ENCODE assay signal across 25 cellular contexts in the genomic region with DNA sequence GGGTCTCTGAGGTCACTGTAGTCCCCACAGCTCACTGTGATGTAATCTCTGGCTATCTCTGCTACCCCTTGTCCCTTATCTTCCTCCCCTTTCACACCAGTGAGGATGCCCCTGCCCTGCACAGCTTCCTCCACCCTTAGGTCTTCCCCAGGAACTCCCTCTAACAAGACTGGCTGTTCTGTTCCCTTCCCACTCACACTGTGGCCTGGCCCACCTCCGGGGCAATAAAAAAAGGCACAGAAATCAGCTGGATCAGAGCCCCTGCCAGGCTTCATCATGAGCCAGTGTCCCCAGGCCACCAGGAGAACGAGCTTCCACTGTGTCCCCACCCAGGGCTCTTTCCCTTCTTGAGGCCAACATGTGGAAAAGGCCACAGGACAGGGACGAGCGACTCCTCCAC. TPM values are rescaled to one million over a fixed set of nuclear protein-coding genes. Genes with fewer than 3 reads are reported as not detected.
"Had no signal": no experiment of that assay in that cellular context is flagged by ENCODE, and none has a peak within 500 bp of the region (broad histone marks: within the 10 kb centered on the region; RNA-seq: fewer than 3 reads in every experiment).

No MANE protein-coding gene starts in this region.

- H3K4me3 Mint-ChIP-seq: activated naive CD4-positive, alpha-beta T cell treated with anti-CD3 and anti-CD28 coated beads for 36 hours; activated naive CD8-positive, alpha-beta T cell treated with anti-CD3 and anti-CD28 coated beads, Interleukin-2, amount 50 U/mL, for 24 hours; activated T-cell treated with anti-CD3 and anti-CD28 coated beads, Interleukin-2, amount 50 U/mL, for 24 hours; mesothelial cell of epicardium; natural killer cell; stimulated activated naive CD8-positive, alpha-beta T cell treated with anti-CD3 and anti-CD28 coated beads, Interleukin-15, amount 100 ng/mL, for 72 hours had no signal

- H3K9me3 Mint-ChIP-seq: activated naive CD4-positive, alpha-beta T cell treated with anti-CD3 and anti-CD28 coated beads for 36 hours; activated naive CD8-positive, alpha-beta T cell treated with anti-CD3 and anti-CD28 coated beads, Interleukin-2, amount 50 U/mL, for 24 hours; activated T-cell treated with anti-CD3 and anti-CD28 coated beads, Interleukin-2, amount 50 U/mL, for 24 hours; activated T-helper 2 cell treated with anti-CD3 and anti-CD28 coated beads, Interferon-gamma antibody, Interleukin-2, Interleukin-4, amounts not matched to agents 10 μg/mL and 5 μg/mL and 100 μg/mL, durations not matched to agents 14 hours and 24 hours and 36 hours; natural killer cell; stimulated activated naive CD8-positive, alpha-beta T cell treated with anti-CD3 and anti-CD28 coated beads, Interleukin-15, amount 100 ng/mL, for 72 hours had no signal

- H3K27ac ChIP-seq: coronary artery, foreskin keratinocyte, ovary, prostate gland, tibial artery had no signal

- H3K4me1 ChIP-seq: foreskin keratinocyte, prostate gland, tibial artery had no signal

- H3K4me1 Mint-ChIP-seq: mesothelial cell of epicardium, natural killer cell had no signal

- H3K27me3 ChIP-seq: ovary had no signal

- H3K9me3 ChIP-seq: ovary, prostate gland, tibial artery had no signal

- ATAC-seq: activated naive CD8-positive, alpha-beta T cell treated with anti-CD3 and anti-CD28 coated beads, Interleukin-2, amount 50 U/mL, for 24 hours; foreskin keratinocyte; left lobe of liver; stimulated activated naive CD8-positive, alpha-beta T cell treated with anti-CD3 and anti-CD28 coated beads, Interleukin-15, amount 100 ng/mL, for 72 hours had no signal

- H3K27ac Mint-ChIP-seq: activated naive CD4-positive, alpha-beta T cell treated with anti-CD3 and anti-CD28 coated beads for 36 hours; activated naive CD8-positive, alpha-beta T cell treated with anti-CD3 and anti-CD28 coated beads, Interleukin-2, amount 50 U/mL, for 24 hours; activated T-cell treated with anti-CD3 and anti-CD28 coated beads, Interleukin-2, amount 50 U/mL, for 24 hours; activated T-helper 2 cell treated with anti-CD3 and anti-CD28 coated beads, Interferon-gamma antibody, Interleukin-2, Interleukin-4, amounts not matched to agents 10 μg/mL and 5 μg/mL and 100 μg/mL, durations not matched to agents 14 hours and 24 hours and 36 hours; mesothelial cell of epicardium; natural killer cell; stimulated activated naive CD8-positive, alpha-beta T cell treated with anti-CD3 and anti-CD28 coated beads, Interleukin-15, amount 100 ng/mL, for 72 hours had no signal

- H3K36me3 ChIP-seq: ovary, prostate gland, tibial artery had no signal

- H3K4me3 ChIP-seq: coronary artery, ovary, prostate gland, tibial artery had no signal

- DNase-seq: activated CD8-positive, alpha-beta memory T cell treated with anti-CD3 and anti-CD28 coated beads for 24 hours; activated CD8-positive, alpha-beta memory T cell treated with anti-CD3 and anti-CD28 coated beads, Interleukin-2, amount 50 U/mL, for 4 hours; activated naive CD4-positive, alpha-beta T cell treated with anti-CD3 and anti-CD28 coated beads for 36 hours; activated naive CD8-positive, alpha-beta T cell treated with anti-CD3 and anti-CD28 coated beads, Interleukin-2, amount 50 U/mL, for 24 hours; activated T-cell treated with anti-CD3 and anti-CD28 coated beads, Interleukin-2, amount 50 U/mL, for 24 hours; cerebellar nuclear complex; foreskin keratinocyte; kidney; mammary epithelial cell; natural killer cell; ovary; stimulated activated CD4-positive, alpha-beta T cell treated with anti-CD3 and anti-CD28 coated beads, Interleukin-12 subunit alpha, Interleukin-12 subunit beta, amount 100 ng/mL, for 4 hours; stimulated activated CD4-positive, alpha-beta T cell treated with anti-CD3 and anti-CD28 coated beads, Interleukin-4, amount 100 ng/mL, for 4 hours; stimulated activated naive CD8-positive, alpha-beta T cell treated with anti-CD3 and anti-CD28 coated beads, Interleukin-15, amount 100 ng/mL, for 72 hours; T1000; tibial artery had no signal

- H3K36me3 Mint-ChIP-seq: mesothelial cell of epicardium, natural killer cell had no signal

RNA-seq across cellular contexts. Expression of a gene that starts 4.6 kb away (rescaled TPM):
- total RNA-seq: activated naive CD4-positive, alpha-beta T cell treated with anti-CD3 and anti-CD28 coated beads for 36 hours; activated T-helper 2 cell treated with anti-CD3 and anti-CD28 coated beads, Interferon-gamma antibody, Interleukin-2, Interleukin-4, amounts not matched to agents 10 μg/mL and 5 μg/mL and 100 μg/mL, durations not matched to agents 14 hours and 24 hours and 36 hours; epithelial cell of proximal tubule; foreskin keratinocyte; glomerular endothelial cell; mammary epithelial cell; mesothelial cell of epicardium; ovary; T-helper 1 cell treated with Interleukin-12 subunit alpha and Interleukin-12 subunit beta and Interleukin-4 antibody, amounts not matched to agents 30 ng/mL and 1 ng/mL, for 36 hours; urinary bladder had no signal
- polyA plus RNA-seq: foreskin keratinocyte, mammary epithelial cell, urinary bladder had no signal

RNA-seq across cellular contexts. Expression of a gene that starts 43.5 kb away (rescaled TPM):
- total RNA-seq: activated naive CD4-positive, alpha-beta T cell treated with anti-CD3 and anti-CD28 coated beads for 36 hours; activated T-helper 2 cell treated with anti-CD3 and anti-CD28 coated beads, Interferon-gamma antibody, Interleukin-2, Interleukin-4, amounts not matched to agents 10 μg/mL and 5 μg/mL and 100 μg/mL, durations not matched to agents 14 hours and 24 hours and 36 hours; epithelial cell of proximal tubule; foreskin keratinocyte; glomerular endothelial cell; kidney; left lobe of liver; mammary epithelial cell; mesothelial cell of epicardium; natural killer cell; ovary; T-helper 1 cell treated with Interleukin-12 subunit alpha and Interleukin-12 subunit beta and Interleukin-4 antibody, amounts not matched to agents 30 ng/mL and 1 ng/mL, for 36 hours; urinary bladder had no signal
- polyA plus RNA-seq: foreskin keratinocyte, mammary epithelial cell, ovary, urinary bladder had no signal

RNA-seq across cellular contexts. Expression of a gene that starts 43.8 kb away (rescaled TPM):
- total RNA-seq: activated naive CD4-positive, alpha-beta T cell treated with anti-CD3 and anti-CD28 coated beads for 36 hours; activated T-helper 2 cell treated with anti-CD3 and anti-CD28 coated beads, Interferon-gamma antibody, Interleukin-2, Interleukin-4, amounts not matched to agents 10 μg/mL and 5 μg/mL and 100 μg/mL, durations not matched to agents 14 hours and 24 hours and 36 hours; epithelial cell of proximal tubule; foreskin keratinocyte; glomerular endothelial cell; kidney; left lobe of liver; mammary epithelial cell; mesothelial cell of epicardium; natural killer cell; ovary; T-helper 1 cell treated with Interleukin-12 subunit alpha and Interleukin-12 subunit beta and Interleukin-4 antibody, amounts not matched to agents 30 ng/mL and 1 ng/mL, for 36 hours; urinary bladder had no signal
- polyA plus RNA-seq: foreskin keratinocyte, mammary epithelial cell, urinary bladder had no signal

RNA-seq across cellular contexts. Expression of a gene that starts 45.7 kb away (rescaled TPM):
- total RNA-seq: activated naive CD4-positive, alpha-beta T cell treated with anti-CD3 and anti-CD28 coated beads for 36 hours; activated T-helper 2 cell treated with anti-CD3 and anti-CD28 coated beads, Interferon-gamma antibody, Interleukin-2, Interleukin-4, amounts not matched to agents 10 μg/mL and 5 μg/mL and 100 μg/mL, durations not matched to agents 14 hours and 24 hours and 36 hours; glomerular endothelial cell; kidney; mesothelial cell of epicardium; natural killer cell; T-helper 1 cell treated with Interleukin-12 subunit alpha and Interleukin-12 subunit beta and Interleukin-4 antibody, amounts not matched to agents 30 ng/mL and 1 ng/mL, for 36 hours had no signal
- polyA plus RNA-seq: urinary bladder had no signal
